22 cellular contexts compared by ENCODE assay signal in the genomic region with DNA sequence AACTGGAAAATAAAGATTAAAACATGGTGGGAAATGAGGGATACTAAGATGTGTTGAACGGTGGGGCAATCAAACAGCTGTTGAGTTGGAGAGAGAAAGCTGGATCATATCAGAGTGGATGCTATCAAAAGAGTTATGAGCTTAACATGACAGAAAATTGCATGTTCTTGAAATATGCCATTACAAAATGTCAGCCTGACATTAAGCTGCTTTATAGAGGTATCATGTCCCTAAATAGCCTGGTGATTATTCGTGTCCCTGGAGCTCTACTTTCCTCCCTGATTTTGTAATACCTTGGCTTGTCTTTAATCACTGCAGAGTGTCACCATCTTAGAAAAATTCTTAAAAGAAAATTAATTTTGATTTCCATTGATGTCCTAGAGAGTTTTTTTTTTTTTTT.
"Had no signal": no experiment of that assay in that cellular context is flagged by ENCODE, and none has a peak within 500 bp of the region (broad histone marks: within the 10 kb centered on the region; RNA-seq: fewer than 3 reads in every experiment).

No MANE protein-coding gene starts in this region.

- H3K9me3 Mint-ChIP-seq: dendritic cell treated with granulocyte-macrophage colony-stimulating factor and Interleukin-4, amounts not matched to agents 40 ng/mL and 50 ng/mL, for 4 days; effector memory CD8-positive, alpha-beta T cell; naive thymus-derived CD4-positive, alpha-beta T cell; nephron progenitor cell; stimulated activated memory B cell treated with anti-CD40 and anti-IgM and Interleukin-4, amounts not matched to agents 10 μg/mL and 1 μg/mL and 100 μg/mL, for 72 hours; stimulated activated naive CD8-positive, alpha-beta T cell treated with anti-CD3 and anti-CD28 coated beads, Interleukin-15, Interleukin-2, amounts not matched to agents 100 ng/mL and 50 ng/mL, for 24 hours had no signal

- H3K27me3 ChIP-seq: esophagus squamous epithelium, foreskin keratinocyte, hepatocyte, neutrophil, tibial artery, upper lobe of left lung, vagina had no signal

- H3K9me3 ChIP-seq: esophagus squamous epithelium, neutrophil, psoas muscle, tibial artery, upper lobe of left lung, vagina had no signal

- H3K4me1 ChIP-seq: esophagus squamous epithelium, psoas muscle, tibial artery, upper lobe of left lung, vagina had no signal

- H3K4me1 Mint-ChIP-seq: naive thymus-derived CD4-positive, alpha-beta T cell; nephron progenitor cell; stimulated activated memory B cell treated with anti-CD40 and anti-IgM and Interleukin-4, amounts not matched to agents 10 μg/mL and 1 μg/mL and 100 μg/mL, for 72 hours had no signal

- H3K4me3 ChIP-seq: esophagus squamous epithelium, hepatocyte, psoas muscle, tibial artery, upper lobe of left lung, vagina had no signal

- H3K27me3 Mint-ChIP-seq: dendritic cell treated with granulocyte-macrophage colony-stimulating factor and Interleukin-4, amounts not matched to agents 40 ng/mL and 50 ng/mL, for 4 days; effector memory CD8-positive, alpha-beta T cell; naive thymus-derived CD4-positive, alpha-beta T cell; stimulated activated memory B cell treated with anti-CD40 and anti-IgM and Interleukin-4, amounts not matched to agents 10 μg/mL and 1 μg/mL and 100 μg/mL, for 72 hours; stimulated activated naive CD8-positive, alpha-beta T cell treated with anti-CD3 and anti-CD28 coated beads, Interleukin-15, Interleukin-2, amounts not matched to agents 100 ng/mL and 50 ng/mL, for 24 hours had no signal

- H3K36me3 ChIP-seq: esophagus squamous epithelium, neutrophil, tibial artery, upper lobe of left lung, vagina had no signal

- DNase-seq: effector memory CD8-positive, alpha-beta T cell; esophagus squamous epithelium; foreskin keratinocyte; kidney; left colon; mammary epithelial cell; naive thymus-derived CD4-positive, alpha-beta T cell; nephron progenitor cell; psoas muscle; stimulated activated CD4-positive, alpha-beta T cell treated with anti-CD3 and anti-CD28 coated beads, Interleukin-15, amount 100 ng/mL, for 24 hours; stimulated activated CD4-positive, alpha-beta T cell treated with anti-CD3 and anti-CD28 coated beads, Interleukin-1b, Interleukin-23, amount 100 ng/mL, for 48 hours; stimulated activated CD4-positive, alpha-beta T cell treated with anti-CD3 and anti-CD28 coated beads, Interleukin-4, amount 100 ng/mL, for 24 hours; tibial artery; upper lobe of left lung had no signal

- H3K79me2 ChIP-seq: hepatocyte had no signal

- H3K36me3 Mint-ChIP-seq: naive thymus-derived CD4-positive, alpha-beta T cell; stimulated activated memory B cell treated with anti-CD40 and anti-IgM and Interleukin-4, amounts not matched to agents 10 μg/mL and 1 μg/mL and 100 μg/mL, for 72 hours had no signal

- H3K27ac ChIP-seq: epithelial cell of prostate, esophagus squamous epithelium, foreskin keratinocyte, hepatocyte, psoas muscle, tibial artery, upper lobe of left lung, vagina had no signal

- ATAC-seq: effector memory CD8-positive, alpha-beta T cell; foreskin keratinocyte; left colon; naive thymus-derived CD4-positive, alpha-beta T cell; stimulated activated memory B cell treated with anti-CD40 and anti-IgM and Interleukin-4, amounts not matched to agents 10 μg/mL and 1 μg/mL and 100 μg/mL, for 72 hours had no signal

- H3K4me2 ChIP-seq: hepatocyte had no signal

- FAIRE-seq: colon, kidney had no signal

- H2AFZ ChIP-seq: hepatocyte had no signal

- H3K27ac Mint-ChIP-seq: dendritic cell treated with granulocyte-macrophage colony-stimulating factor and Interleukin-4, amounts not matched to agents 40 ng/mL and 50 ng/mL, for 4 days; effector memory CD8-positive, alpha-beta T cell; naive thymus-derived CD4-positive, alpha-beta T cell; nephron progenitor cell; stimulated activated memory B cell treated with anti-CD40 and anti-IgM and Interleukin-4, amounts not matched to agents 10 μg/mL and 1 μg/mL and 100 μg/mL, for 72 hours; stimulated activated naive CD8-positive, alpha-beta T cell treated with anti-CD3 and anti-CD28 coated beads, Interleukin-15, Interleukin-2, amounts not matched to agents 100 ng/mL and 50 ng/mL, for 24 hours had no signal

- H3K4me3 Mint-ChIP-seq: dendritic cell treated with granulocyte-macrophage colony-stimulating factor and Interleukin-4, amounts not matched to agents 40 ng/mL and 50 ng/mL, for 4 days; effector memory CD8-positive, alpha-beta T cell; nephron progenitor cell; stimulated activated memory B cell treated with anti-CD40 and anti-IgM and Interleukin-4, amounts not matched to agents 10 μg/mL and 1 μg/mL and 100 μg/mL, for 72 hours; stimulated activated naive CD8-positive, alpha-beta T cell treated with anti-CD3 and anti-CD28 coated beads, Interleukin-15, Interleukin-2, amounts not matched to agents 100 ng/mL and 50 ng/mL, for 24 hours had no signal
